ENCODE assay signal across 24 cellular contexts in genomic region chr17:31627960-31628359, GRCh38.
A peak's percentile ranks its signal among the peaks of the same experiment; 100 is the strongest.
DNase-seq lines count a peak whose midpoint lies in the region; ATAC-seq and TF ChIP-seq lines count a peak whose summit lies in the region.
"Had no signal": no experiment of that assay in that cellular context is flagged by ENCODE, and none has a peak within 500 bp of the region (broad histone marks: within the 10 kb centered on the region; RNA-seq: fewer than 3 reads in every experiment).

No MANE protein-coding gene starts in this region.

- H3K27ac Mint-ChIP-seq in stimulated activated effector memory CD8-positive, alpha-beta T cell treated with anti-CD3 and anti-CD28 coated beads, Interleukin-12 subunit alpha, Interleukin-12 subunit beta, amount 100 ng/mL, for 72 hours = no peak overlapping the region
- H3K27ac Mint-ChIP-seq: CD4-positive, alpha-beta T cell had no signal

- H3K36me3 ChIP-seq in Panc1 (ENCODE audit: control insufficient read depth, insufficient read depth, low read length) = no peaks in the 10 kb centered on the region

- intact Hi-C loops in Panc1 (cut with micrococcal nuclease; ENCODE audit: unreplicated experiment) (no loop called here), Right ventricle myocardium superior (cut with DNase I) (no loop called here)

- H3K4me3 ChIP-seq in Panc1 (ENCODE audit: low read depth in 2 of 2, low read length in 2 of 2) (no peak overlapping the region), epithelial cell of esophagus (ENCODE audit: low read length) (no peak overlapping the region), skeletal muscle cell (ENCODE audit: low read depth, low read length) (no peak overlapping the region)

- no peaks in the 10 kb centered on the region; the same call in 1 of the 2 replicates for H3K9me3 ChIP-seq in Panc1 (ENCODE audit: control insufficient read depth, insufficient read depth, low read depth, low read length)

- ATAC-seq in Panc1 (peak; percentile 95), Right ventricle myocardium superior (ENCODE audit: poor library complexity) (no peak), HG03135 (IDR thresholded peaks at IDR 0.05; ENCODE audit: unreplicated experiment) (no peak)
- ATAC-seq in stimulated activated effector memory CD8-positive, alpha-beta T cell treated with anti-CD3 and anti-CD28 coated beads, Interleukin-12 subunit alpha, Interleukin-12 subunit beta, amount 100 ng/mL, for 72 hours = no peak
- ATAC-seq: left cardiac atrium; stimulated activated naive CD8-positive, alpha-beta T cell treated with anti-CD3 and anti-CD28 coated beads, Interleukin-15, Interleukin-2, amounts not matched to agents 100 U/mL and 50 U/mL, for 24 hours had no signal

- BruUV-seq in Panc1 (replicated peaks; lab: Mats Ljungman, UMichigan) = no TSS peak

- no peaks in the 10 kb centered on the region; the same call in 1 of the 2 replicates for H3K4me1 ChIP-seq in Panc1 (ENCODE audit: control insufficient read depth, insufficient read depth, low read length)

- peak; percentile 34 for DNase-seq in GM03348 (ENCODE audit: low spot score)
- DNase-seq in Panc1 (ENCODE audit: low read depth, low spot score) = no peak
- DNase-seq in epithelial cell of esophagus (ENCODE audit: low read depth) = peak; percentile 10
- peak; percentile 25 for DNase-seq in skeletal muscle cell (ENCODE audit: low read depth)
- no peak for DNase-seq in NCI-H510A (lab: John Stamatoyannopoulos, UW)
- no peak for DNase-seq in Right ventricle myocardium superior
- no peak for DNase-seq in stimulated activated effector memory CD8-positive, alpha-beta T cell treated with anti-CD3 and anti-CD28 coated beads, Interleukin-12 subunit alpha, Interleukin-12 subunit beta, amount 100 ng/mL, for 72 hours (ENCODE audit: low spot score in 2 of 2)
- DNase-seq: activated CD4-positive, alpha-beta T cell treated with anti-CD3 and anti-CD28 coated beads for 4 hours; activated CD8-positive, alpha-beta memory T cell treated with anti-CD3 and anti-CD28 coated beads, Interleukin-2, amount 50 U/mL, for 48 hours; activated gamma-delta T cell treated with Interleukin-2 at 50 U/mL for 16 hours; anterior cingulate cortex; CD4-positive, alpha-beta T cell; dermis blood vessel endothelial cell; DMS79; erythroblast; Kasumi-1; left cardiac atrium; midbrain; NCI-H2171; stimulated activated naive CD8-positive, alpha-beta T cell treated with anti-CD3 and anti-CD28 coated beads, Interleukin-15, Interleukin-2, amounts not matched to agents 100 U/mL and 50 U/mL, for 24 hours; SW 1271; trophoblast cell had no signal

- CTCF ChIA-PET in Panc1 (lab: Charles Lee) = no interaction called here

- no peak overlapping the region for H3K27ac ChIP-seq in Panc1 (ENCODE audit: low read length)

- POLR2A ChIA-PET in Panc1 (lab: Charles Lee) = no interaction called here

- no peaks in the 10 kb centered on the region for H3K4me1 Mint-ChIP-seq in stimulated activated effector memory CD8-positive, alpha-beta T cell treated with anti-CD3 and anti-CD28 coated beads, Interleukin-12 subunit alpha, Interleukin-12 subunit beta, amount 100 ng/mL, for 72 hours
- H3K4me1 Mint-ChIP-seq: neural crest cell had no signal

- no peak for TF ChIP-seq CTCF in Panc1 (IDR thresholded peaks at IDR 0.05)
- TF ChIP-seq CTCF in epithelial cell of esophagus (IDR thresholded peaks at IDR 0.05; ENCODE audit: insufficient read depth, low read depth, low read length, missing control alignments) = no peak

- no peak overlapping the region for H3K4me3 Mint-ChIP-seq in stimulated activated effector memory CD8-positive, alpha-beta T cell treated with anti-CD3 and anti-CD28 coated beads, Interleukin-12 subunit alpha, Interleukin-12 subunit beta, amount 100 ng/mL, for 72 hours
- H3K4me3 Mint-ChIP-seq: CD4-positive, alpha-beta T cell; neural crest cell had no signal

- H3K36me3 Mint-ChIP-seq in stimulated activated effector memory CD8-positive, alpha-beta T cell treated with anti-CD3 and anti-CD28 coated beads, Interleukin-12 subunit alpha, Interleukin-12 subunit beta, amount 100 ng/mL, for 72 hours = no peaks in the 10 kb centered on the region

- peaks cover 7% of the 10 kb centered on the region for H3K9me3 Mint-ChIP-seq in stimulated activated effector memory CD8-positive, alpha-beta T cell treated with anti-CD3 and anti-CD28 coated beads, Interleukin-12 subunit alpha, Interleukin-12 subunit beta, amount 100 ng/mL, for 72 hours

- H3K27me3 ChIP-seq in Panc1 (ENCODE audit: control insufficient read depth, insufficient read depth, low read length) = no peaks in the 10 kb centered on the region

- in situ Hi-C loops in Panc1 (cut with HindIII; ENCODE audit: low pct_unique_long_range_greater_than_20kb, low sequenced_read_pairs) = no loop called here

Comparison
In these comparisons a context has a peak if more than half of its experiments do, and no peak if none do; other contexts are left out.
1. DNase-seq: peak in GM03348 (single experiment), epithelial cell of esophagus (single experiment) and skeletal muscle cell (single experiment); none in Panc1 (single experiment), NCI-H510A (single experiment), Right ventricle myocardium superior (single experiment) and stimulated activated effector memory CD8-positive, alpha-beta T cell treated with anti-CD3 and anti-CD28 coated beads, Interleukin-12 subunit alpha, Interleukin-12 subunit beta, amount 100 ng/mL, for 72 hours (0 of 2).